1 cellular context compared by ENCODE assay signal in the genomic region with DNA sequence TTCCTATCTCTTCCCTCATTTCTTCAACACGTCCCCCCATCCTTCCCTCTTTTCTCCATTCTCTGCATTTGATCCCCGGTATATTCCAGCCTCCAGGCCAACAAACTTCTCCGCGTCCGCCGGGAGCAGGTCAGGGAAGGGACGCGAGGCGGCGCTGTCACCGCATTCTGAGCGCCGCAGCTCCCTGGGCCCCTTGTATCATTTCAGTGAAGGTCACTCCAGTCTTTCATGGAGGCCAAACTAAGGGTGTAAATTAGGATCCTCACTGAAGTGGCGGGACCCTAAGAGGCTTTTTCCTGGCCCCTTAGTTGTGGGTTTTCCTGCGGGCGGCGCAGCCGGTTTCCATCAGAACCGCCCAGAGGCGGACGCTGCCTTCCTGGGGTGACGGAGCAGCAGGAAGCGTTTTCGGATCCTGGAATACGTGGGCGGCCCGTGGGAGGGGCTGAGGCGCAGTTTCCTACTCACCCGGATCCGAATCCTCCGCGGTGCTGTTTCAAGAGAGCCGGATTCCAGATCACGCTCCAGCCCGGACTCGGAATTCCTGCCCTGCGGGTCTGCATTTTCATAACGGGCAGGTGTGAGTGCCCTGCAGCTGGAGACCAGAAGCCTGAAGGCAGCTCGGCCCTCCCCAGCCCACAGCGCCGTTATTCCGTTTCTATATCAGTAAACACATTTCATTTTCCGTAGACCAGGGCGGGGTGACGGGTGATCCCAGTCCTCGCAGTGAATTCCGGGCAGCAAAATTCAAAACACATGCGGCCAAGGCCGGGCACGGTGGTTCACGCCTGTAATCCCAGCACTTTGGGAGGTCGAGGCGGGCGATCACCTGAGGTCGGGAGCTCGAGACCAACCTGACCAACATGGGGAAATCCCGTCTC.
A peak's percentile ranks its signal among the peaks of the same experiment; 100 is the strongest.
TF ChIP-seq lines count a peak whose summit lies in the region.

No MANE protein-coding gene starts in this region.

TF ChIP-seq in K562, 482 proteins besides CTCF, POLR2A, EP300 and RAD21 (continued from another document and continues in another):
- TF ChIP-seq, protein P1, sequence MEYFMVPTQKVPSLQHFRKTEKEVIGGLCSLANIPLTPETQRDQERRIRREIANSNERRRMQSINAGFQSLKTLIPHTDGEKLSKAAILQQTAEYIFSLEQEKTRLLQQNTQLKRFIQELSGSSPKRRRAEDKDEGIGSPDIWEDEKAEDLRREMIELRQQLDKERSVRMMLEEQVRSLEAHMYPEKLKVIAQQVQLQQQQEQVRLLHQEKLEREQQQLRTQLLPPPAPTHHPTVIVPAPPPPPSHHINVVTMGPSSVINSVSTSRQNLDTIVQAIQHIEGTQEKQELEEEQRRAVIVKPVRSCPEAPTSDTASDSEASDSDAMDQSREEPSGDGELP (CRISPR knock-in tag; IDR thresholded peaks at IDR 0.05; ENCODE audit: borderline replicate concordance), result peak; percentile 73
- 0 out of 2 replicates have a peak, but pooled peaks have one; percentile 30 for TF ChIP-seq SREBF1 (IDR thresholded peaks at IDR 0.05; ENCODE audit: borderline replicate concordance, low read depth, low read length)
- TF ChIP-seq EZH2 (IDR thresholded peaks at IDR 0.05; ENCODE audit: borderline replicate concordance, low read depth, low read length), result no peak
- no peak for TF ChIP-seq HIVEP1 (CRISPR knock-in tag; IDR thresholded peaks at IDR 0.05)
- TF ChIP-seq C11orf30 (IDR thresholded peaks at IDR 0.05; ENCODE audit: low read depth), result 0 out of 2 replicates have a peak, but pooled peaks have one; percentile 8
- TF ChIP-seq, protein P2, sequence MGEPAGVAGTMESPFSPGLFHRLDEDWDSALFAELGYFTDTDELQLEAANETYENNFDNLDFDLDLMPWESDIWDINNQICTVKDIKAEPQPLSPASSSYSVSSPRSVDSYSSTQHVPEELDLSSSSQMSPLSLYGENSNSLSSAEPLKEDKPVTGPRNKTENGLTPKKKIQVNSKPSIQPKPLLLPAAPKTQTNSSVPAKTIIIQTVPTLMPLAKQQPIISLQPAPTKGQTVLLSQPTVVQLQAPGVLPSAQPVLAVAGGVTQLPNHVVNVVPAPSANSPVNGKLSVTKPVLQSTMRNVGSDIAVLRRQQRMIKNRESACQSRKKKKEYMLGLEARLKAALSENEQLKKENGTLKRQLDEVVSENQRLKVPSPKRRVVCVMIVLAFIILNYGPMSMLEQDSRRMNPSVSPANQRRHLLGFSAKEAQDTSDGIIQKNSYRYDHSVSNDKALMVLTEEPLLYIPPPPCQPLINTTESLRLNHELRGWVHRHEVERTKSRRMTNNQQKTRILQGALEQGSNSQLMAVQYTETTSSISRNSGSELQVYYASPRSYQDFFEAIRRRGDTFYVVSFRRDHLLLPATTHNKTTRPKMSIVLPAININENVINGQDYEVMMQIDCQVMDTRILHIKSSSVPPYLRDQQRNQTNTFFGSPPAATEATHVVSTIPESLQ (CRISPR knock-in tag; IDR thresholded peaks at IDR 0.05), result no peak; the same call in 1 of the 2 replicates
- TF ChIP-seq, protein P3, sequence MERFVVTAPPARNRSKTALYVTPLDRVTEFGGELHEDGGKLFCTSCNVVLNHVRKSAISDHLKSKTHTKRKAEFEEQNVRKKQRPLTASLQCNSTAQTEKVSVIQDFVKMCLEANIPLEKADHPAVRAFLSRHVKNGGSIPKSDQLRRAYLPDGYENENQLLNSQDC (CRISPR knock-in tag; IDR thresholded peaks at IDR 0.05), result peak; percentile 55; the same call in 1 of the 2 replicates
- TF ChIP-seq, protein P4, sequence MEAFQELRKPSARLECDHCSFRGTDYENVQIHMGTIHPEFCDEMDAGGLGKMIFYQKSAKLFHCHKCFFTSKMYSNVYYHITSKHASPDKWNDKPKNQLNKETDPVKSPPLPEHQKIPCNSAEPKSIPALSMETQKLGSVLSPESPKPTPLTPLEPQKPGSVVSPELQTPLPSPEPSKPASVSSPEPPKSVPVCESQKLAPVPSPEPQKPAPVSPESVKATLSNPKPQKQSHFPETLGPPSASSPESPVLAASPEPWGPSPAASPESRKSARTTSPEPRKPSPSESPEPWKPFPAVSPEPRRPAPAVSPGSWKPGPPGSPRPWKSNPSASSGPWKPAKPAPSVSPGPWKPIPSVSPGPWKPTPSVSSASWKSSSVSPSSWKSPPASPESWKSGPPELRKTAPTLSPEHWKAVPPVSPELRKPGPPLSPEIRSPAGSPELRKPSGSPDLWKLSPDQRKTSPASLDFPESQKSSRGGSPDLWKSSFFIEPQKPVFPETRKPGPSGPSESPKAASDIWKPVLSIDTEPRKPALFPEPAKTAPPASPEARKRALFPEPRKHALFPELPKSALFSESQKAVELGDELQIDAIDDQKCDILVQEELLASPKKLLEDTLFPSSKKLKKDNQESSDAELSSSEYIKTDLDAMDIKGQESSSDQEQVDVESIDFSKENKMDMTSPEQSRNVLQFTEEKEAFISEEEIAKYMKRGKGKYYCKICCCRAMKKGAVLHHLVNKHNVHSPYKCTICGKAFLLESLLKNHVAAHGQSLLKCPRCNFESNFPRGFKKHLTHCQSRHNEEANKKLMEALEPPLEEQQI (IDR thresholded peaks at IDR 0.05), result peak; percentile 66
- peak; percentile 58 for TF ChIP-seq PHF8 (IDR thresholded peaks at IDR 0.05; ENCODE audit: borderline replicate concordance, low read length)
- peak; percentile 92 for TF ChIP-seq RBFOX2 (IDR thresholded peaks at IDR 0.05; ENCODE audit: low read depth, low read length)
- TF ChIP-seq SRSF7 (optimal IDR thresholded peaks at IDR 0.05; ENCODE audit: low read depth, low read length), result no peak
- TF ChIP-seq NFXL1 (CRISPR knock-in tag; IDR thresholded peaks at IDR 0.05), result no peak
- TF ChIP-seq HDGF (IDR thresholded peaks at IDR 0.05), result no peak
- TF ChIP-seq KDM4B (IDR thresholded peaks at IDR 0.05; ENCODE audit: borderline replicate concordance in 2 of 2, low read depth in 1 of 2), result no peak
- TF ChIP-seq MEF2D (tag; conservative IDR thresholded peaks at IDR 0.05; ENCODE audit: low read depth), result peak; percentile 66
- TF ChIP-seq L3MBTL2 (IDR thresholded peaks at IDR 0.05), result peak; percentile 36; the same call in 1 of the 2 replicates
- TF ChIP-seq CC2D1A (IDR thresholded peaks at IDR 0.05), result peak; percentile 77
- no peak for TF ChIP-seq KLF16 (IDR thresholded peaks at IDR 0.05)
- TF ChIP-seq, protein P5, sequence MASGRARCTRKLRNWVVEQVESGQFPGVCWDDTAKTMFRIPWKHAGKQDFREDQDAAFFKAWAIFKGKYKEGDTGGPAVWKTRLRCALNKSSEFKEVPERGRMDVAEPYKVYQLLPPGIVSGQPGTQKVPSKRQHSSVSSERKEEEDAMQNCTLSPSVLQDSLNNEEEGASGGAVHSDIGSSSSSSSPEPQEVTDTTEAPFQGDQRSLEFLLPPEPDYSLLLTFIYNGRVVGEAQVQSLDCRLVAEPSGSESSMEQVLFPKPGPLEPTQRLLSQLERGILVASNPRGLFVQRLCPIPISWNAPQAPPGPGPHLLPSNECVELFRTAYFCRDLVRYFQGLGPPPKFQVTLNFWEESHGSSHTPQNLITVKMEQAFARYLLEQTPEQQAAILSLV (tag; IDR thresholded peaks at IDR 0.05), result no peak
- TF ChIP-seq XRCC4 (IDR thresholded peaks at IDR 0.05; ENCODE audit: extremely low read depth, insufficient read depth, insufficient read length), result no peak
- TF ChIP-seq HNRNPK (IDR thresholded peaks at IDR 0.05; ENCODE audit: low read depth, low read length, poor library complexity, severe bottlenecking), result no peak
- peak; percentile 79 for TF ChIP-seq FOXJ2 (tag; IDR thresholded peaks at IDR 0.05)
- TF ChIP-seq, protein P6, sequence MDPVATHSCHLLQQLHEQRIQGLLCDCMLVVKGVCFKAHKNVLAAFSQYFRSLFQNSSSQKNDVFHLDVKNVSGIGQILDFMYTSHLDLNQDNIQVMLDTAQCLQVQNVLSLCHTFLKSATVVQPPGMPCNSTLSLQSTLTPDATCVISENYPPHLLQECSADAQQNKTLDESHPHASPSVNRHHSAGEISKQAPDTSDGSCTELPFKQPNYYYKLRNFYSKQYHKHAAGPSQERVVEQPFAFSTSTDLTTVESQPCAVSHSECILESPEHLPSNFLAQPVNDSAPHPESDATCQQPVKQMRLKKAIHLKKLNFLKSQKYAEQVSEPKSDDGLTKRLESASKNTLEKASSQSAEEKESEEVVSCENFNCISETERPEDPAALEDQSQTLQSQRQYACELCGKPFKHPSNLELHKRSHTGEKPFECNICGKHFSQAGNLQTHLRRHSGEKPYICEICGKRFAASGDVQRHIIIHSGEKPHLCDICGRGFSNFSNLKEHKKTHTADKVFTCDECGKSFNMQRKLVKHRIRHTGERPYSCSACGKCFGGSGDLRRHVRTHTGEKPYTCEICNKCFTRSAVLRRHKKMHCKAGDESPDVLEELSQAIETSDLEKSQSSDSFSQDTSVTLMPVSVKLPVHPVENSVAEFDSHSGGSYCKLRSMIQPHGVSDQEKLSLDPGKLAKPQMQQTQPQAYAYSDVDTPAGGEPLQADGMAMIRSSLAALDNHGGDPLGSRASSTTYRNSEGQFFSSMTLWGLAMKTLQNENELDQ (CRISPR knock-in tag; IDR thresholded peaks at IDR 0.05; ENCODE audit: borderline replicate concordance), result no peak
- TF ChIP-seq NCOA4 (IDR thresholded peaks at IDR 0.05; ENCODE audit: partially characterized antibody), result no peak
- TF ChIP-seq, protein P7, sequence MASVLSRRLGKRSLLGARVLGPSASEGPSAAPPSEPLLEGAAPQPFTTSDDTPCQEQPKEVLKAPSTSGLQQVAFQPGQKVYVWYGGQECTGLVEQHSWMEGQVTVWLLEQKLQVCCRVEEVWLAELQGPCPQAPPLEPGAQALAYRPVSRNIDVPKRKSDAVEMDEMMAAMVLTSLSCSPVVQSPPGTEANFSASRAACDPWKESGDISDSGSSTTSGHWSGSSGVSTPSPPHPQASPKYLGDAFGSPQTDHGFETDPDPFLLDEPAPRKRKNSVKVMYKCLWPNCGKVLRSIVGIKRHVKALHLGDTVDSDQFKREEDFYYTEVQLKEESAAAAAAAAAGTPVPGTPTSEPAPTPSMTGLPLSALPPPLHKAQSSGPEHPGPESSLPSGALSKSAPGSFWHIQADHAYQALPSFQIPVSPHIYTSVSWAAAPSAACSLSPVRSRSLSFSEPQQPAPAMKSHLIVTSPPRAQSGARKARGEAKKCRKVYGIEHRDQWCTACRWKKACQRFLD (CRISPR knock-in tag; IDR thresholded peaks at IDR 0.05), result no peak
- TF ChIP-seq SIRT6 (IDR thresholded peaks at IDR 0.05; ENCODE audit: low read depth, low read length), result no peak
- peak; percentile 77 for TF ChIP-seq GABPB1 (CRISPR knock-in tag; IDR thresholded peaks at IDR 0.05)
- TF ChIP-seq ZNF175 (CRISPR knock-in tag; IDR thresholded peaks at IDR 0.05; ENCODE audit: low read depth), result no peak
- peak; percentile 22 for TF ChIP-seq POLR2B (IDR thresholded peaks at IDR 0.05; ENCODE audit: low read depth, partially characterized antibody)
- TF ChIP-seq ZNF696 (CRISPR knock-in tag; conservative IDR thresholded peaks at IDR 0.05), result no peak
- peak; percentile 34 for TF ChIP-seq SAP30 (IDR thresholded peaks at IDR 0.05; ENCODE audit: borderline replicate concordance, insufficient read depth, low read depth, low read length, poor library complexity, severe bottlenecking)
- TF ChIP-seq POLR2H (tag; IDR thresholded peaks at IDR 0.05; ENCODE audit: low read depth), result peak; percentile 67
- TF ChIP-seq FOXA3 (CRISPR knock-in tag; conservative IDR thresholded peaks at IDR 0.05 in 1 of 2, IDR thresholded peaks at IDR 0.05 in 1 of 2), result no peak
- TF ChIP-seq RAD51 (IDR thresholded peaks at IDR 0.05; ENCODE audit: borderline replicate concordance, low read depth), result no peak
- TF ChIP-seq FIP1L1 (IDR thresholded peaks at IDR 0.05; ENCODE audit: low read depth, low read length, poor library complexity, severe bottlenecking), result no peak
- TF ChIP-seq PCBP1 (IDR thresholded peaks at IDR 0.05; ENCODE audit: low read depth, low read length, poor library complexity, severe bottlenecking), result peak; percentile 64
- TF ChIP-seq JUNB (CRISPR knock-in tag; conservative IDR thresholded peaks at IDR 0.05), result no peak
- TF ChIP-seq, protein P8, sequence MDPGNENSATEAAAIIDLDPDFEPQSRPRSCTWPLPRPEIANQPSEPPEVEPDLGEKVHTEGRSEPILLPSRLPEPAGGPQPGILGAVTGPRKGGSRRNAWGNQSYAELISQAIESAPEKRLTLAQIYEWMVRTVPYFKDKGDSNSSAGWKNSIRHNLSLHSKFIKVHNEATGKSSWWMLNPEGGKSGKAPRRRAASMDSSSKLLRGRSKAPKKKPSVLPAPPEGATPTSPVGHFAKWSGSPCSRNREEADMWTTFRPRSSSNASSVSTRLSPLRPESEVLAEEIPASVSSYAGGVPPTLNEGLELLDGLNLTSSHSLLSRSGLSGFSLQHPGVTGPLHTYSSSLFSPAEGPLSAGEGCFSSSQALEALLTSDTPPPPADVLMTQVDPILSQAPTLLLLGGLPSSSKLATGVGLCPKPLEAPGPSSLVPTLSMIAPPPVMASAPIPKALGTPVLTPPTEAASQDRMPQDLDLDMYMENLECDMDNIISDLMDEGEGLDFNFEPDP (CRISPR knock-in tag; IDR thresholded peaks at IDR 0.05), result no peak
- TF ChIP-seq NONO (IDR thresholded peaks at IDR 0.05; ENCODE audit: low read depth in 2 of 2, low read length in 1 of 2), result no peak
- TF ChIP-seq, protein P9, sequence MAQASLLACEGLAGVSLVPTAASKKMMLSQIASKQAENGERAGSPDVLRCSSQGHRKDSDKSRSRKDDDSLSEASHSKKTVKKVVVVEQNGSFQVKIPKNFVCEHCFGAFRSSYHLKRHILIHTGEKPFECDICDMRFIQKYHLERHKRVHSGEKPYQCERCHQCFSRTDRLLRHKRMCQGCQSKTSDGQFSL (CRISPR knock-in tag; IDR thresholded peaks at IDR 0.05), result peak; percentile 55; the same call in 1 of the 2 replicates
- TF ChIP-seq, protein P9 (tag; IDR thresholded peaks at IDR 0.05), result 0 out of 4 replicates have a peak, but pooled peaks of 1 of the 2 experiments have one; percentile 31
- TF ChIP-seq MTA1 (IDR thresholded peaks at IDR 0.05; ENCODE audit: borderline replicate concordance), result peak; percentile 82; the same call in 1 of the 2 replicates
- TF ChIP-seq ZNF668 (CRISPR knock-in tag; IDR thresholded peaks at IDR 0.05), result no peak
- TF ChIP-seq, protein P10, sequence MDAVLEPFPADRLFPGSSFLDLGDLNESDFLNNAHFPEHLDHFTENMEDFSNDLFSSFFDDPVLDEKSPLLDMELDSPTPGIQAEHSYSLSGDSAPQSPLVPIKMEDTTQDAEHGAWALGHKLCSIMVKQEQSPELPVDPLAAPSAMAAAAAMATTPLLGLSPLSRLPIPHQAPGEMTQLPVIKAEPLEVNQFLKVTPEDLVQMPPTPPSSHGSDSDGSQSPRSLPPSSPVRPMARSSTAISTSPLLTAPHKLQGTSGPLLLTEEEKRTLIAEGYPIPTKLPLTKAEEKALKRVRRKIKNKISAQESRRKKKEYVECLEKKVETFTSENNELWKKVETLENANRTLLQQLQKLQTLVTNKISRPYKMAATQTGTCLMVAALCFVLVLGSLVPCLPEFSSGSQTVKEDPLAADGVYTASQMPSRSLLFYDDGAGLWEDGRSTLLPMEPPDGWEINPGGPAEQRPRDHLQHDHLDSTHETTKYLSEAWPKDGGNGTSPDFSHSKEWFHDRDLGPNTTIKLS (IDR thresholded peaks at IDR 0.05; ENCODE audit: borderline replicate concordance, low read depth), result no peak; the same call in 1 of the 2 replicates
- TF ChIP-seq, protein P11, sequence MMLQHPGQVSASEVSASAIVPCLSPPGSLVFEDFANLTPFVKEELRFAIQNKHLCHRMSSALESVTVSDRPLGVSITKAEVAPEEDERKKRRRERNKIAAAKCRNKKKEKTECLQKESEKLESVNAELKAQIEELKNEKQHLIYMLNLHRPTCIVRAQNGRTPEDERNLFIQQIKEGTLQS (IDR thresholded peaks at IDR 0.05), result no peak; the same call in 1 of the 2 replicates
- TF ChIP-seq, protein P11 (CRISPR knock-in tag; conservative IDR thresholded peaks at IDR 0.05), result no peak
